2 cellular contexts compared by ENCODE assay signal in genomic region chr18:62525611-62526010, GRCh38.
TF ChIP-seq lines count a peak whose summit lies in the region.

No MANE protein-coding gene starts in this region.

TF ChIP-seq in SK-N-SH, 30 proteins besides CTCF, POLR2A, EP300 and RAD21 (continued from another document):
- TF ChIP-seq USF1 (IDR thresholded peaks at IDR 0.05; ENCODE audit: borderline replicate concordance, low read depth) (no peak), EZH2phosphoT487 (IDR thresholded peaks at IDR 0.05; ENCODE audit: borderline replicate concordance, low read depth) (no peak), TAF1 (IDR thresholded peaks at IDR 0.05; ENCODE audit: borderline replicate concordance, low read depth, low read length) (no peak), CHD2 (IDR thresholded peaks at IDR 0.05; ENCODE audit: low read length, partially characterized antibody) (no peak), FOXM1 (IDR thresholded peaks at IDR 0.05; ENCODE audit: low read depth) (no peak), PBX3 (IDR thresholded peaks at IDR 0.05) (no peak), GABPA (IDR thresholded peaks at IDR 0.05; ENCODE audit: low read depth) (no peak), MXI1 (IDR thresholded peaks at IDR 0.05; ENCODE audit: low read depth, low read length) (no peak), IRF3 (IDR thresholded peaks at IDR 0.05; ENCODE audit: low read depth, low read length) (no peak)

TF ChIP-seq in SK-N-SH treated with all-trans-retinoic acid at 6 μM for 48 hours, 23 proteins besides CTCF, POLR2A, EP300 and RAD21:
- TF ChIP-seq POU6F1 (CRISPR knock-in tag; IDR thresholded peaks at IDR 0.05; ENCODE audit: borderline replicate concordance, low read depth), result no peak
TF ChIP-seq in SK-N-SH treated with all-trans-retinoic acid at 6 μM for 48 hours: peak in this region for 0.
